ENCODE assay signal across 8 cellular contexts in genomic region chr6:104771258-104771832, GRCh38.
DNase-seq lines count a peak whose midpoint lies in the region; ATAC-seq, FAIRE-seq and TF ChIP-seq lines count a peak whose summit lies in the region.

No MANE protein-coding gene starts in this region.

- FAIRE-seq in GM12878 (lab: Jason Lieb, UNC) = peak; percentile 90

- POLR2A ChIA-PET in HEK293 (lab: Yijun Ruan, JAX) = no interaction called here
- POLR2A ChIA-PET in GM12878 (lab: Charles Lee) = no interaction called here

- DNase-seq in stimulated activated naive CD8-positive, alpha-beta T cell treated with anti-CD3 and anti-CD28 coated beads, Interleukin-15, amount 100 ng/mL, for 72 hours = no peak
- DNase-seq in stimulated activated naive CD8-positive, alpha-beta T cell treated with anti-CD3 and anti-CD28 coated beads, Interleukin-15, Interleukin-2, amounts not matched to agents 100 U/mL and 50 U/mL, for 24 hours = no peak
- DNase-seq in NAMALWA (ENCODE audit: low spot score) (peak; percentile 57), GM12878 (ENCODE audit: low read depth, low spot score) (no peak), sciatic nerve (ENCODE audit: low spot score) (no peak)
- no peak for DNase-seq in stimulated activated CD8-positive, alpha-beta memory T cell treated with anti-CD3 and anti-CD28 coated beads, Interleukin-4, amount 100 ng/mL, for 48 hours

- intact Hi-C loops in GM12878 (cut with micrococcal nuclease; ENCODE audit: unreplicated experiment) (loop anchor here (1.0 to 2.0 kb wide), 2 partner anchors 88 to 247 kb away; no protein-coding TSS in a partner anchor), sciatic nerve (cut with DNase I) (no loop called here)

- no peak for TF ChIP-seq EP300 in GM12878 (IDR thresholded peaks at IDR 0.05; ENCODE audit: borderline replicate concordance in 1 of 2, control insufficient read depth in 1 of 2, low read depth in 2 of 2, low read length in 2 of 2)

- CTCF ChIA-PET in HEK293 (lab: Yijun Ruan, JAX) = interaction anchor here (0.6 to 6.4 kb wide), 13 partner anchors 16 to 244 kb away, joined by 3 to 55 read pairs (median 4); no protein-coding TSS in a partner anchor
- CTCF ChIA-PET in GM12878 (lab: Yijun Ruan, JAX) = interaction anchor here (0.7 to 4.5 kb wide), 6 partner anchors 12 to 240 kb away, joined by 3 to 37 read pairs (median 3); no protein-coding TSS in a partner anchor

- in situ Hi-C loops in GM12878 (cut with MboI) = loop anchor here (5.0 kb wide), 2 partner anchors 84 to 244 kb away; no protein-coding TSS in a partner anchor

- TF ChIP-seq POLR2A in GM12878 (IDR thresholded peaks at IDR 0.05; ENCODE audit: low read depth, low read length) = no peak

- ATAC-seq in stimulated activated naive CD8-positive, alpha-beta T cell treated with anti-CD3 and anti-CD28 coated beads, Interleukin-15, amount 100 ng/mL, for 72 hours = peak; percentile 56
- ATAC-seq in stimulated activated naive CD8-positive, alpha-beta T cell treated with anti-CD3 and anti-CD28 coated beads, Interleukin-15, Interleukin-2, amounts not matched to agents 100 U/mL and 50 U/mL, for 24 hours = no peak
- ATAC-seq in GM12878 (peak; percentile 84), sciatic nerve (no peak)

- H3K27me3 Mint-ChIP-seq in stimulated activated naive CD8-positive, alpha-beta T cell treated with anti-CD3 and anti-CD28 coated beads, Interleukin-15, amount 100 ng/mL, for 72 hours = no peaks in the 10 kb centered on the region

- no peak overlapping the region for H3K4me2 ChIP-seq in GM12878 (ENCODE audit: control insufficient read depth, insufficient read depth)

- H3K9me3 Mint-ChIP-seq in stimulated activated naive CD8-positive, alpha-beta T cell treated with anti-CD3 and anti-CD28 coated beads, Interleukin-15, amount 100 ng/mL, for 72 hours = no peaks in the 10 kb centered on the region

- no peaks in the 10 kb centered on the region for H4K20me1 ChIP-seq in GM12878 (ENCODE audit: control insufficient read depth, insufficient read depth)

- no peaks in the 10 kb centered on the region for H3K27me3 ChIP-seq in GM12878 (replicated peaks in 1 of 2; ENCODE audit: control insufficient read depth in 2 of 2, insufficient read depth in 2 of 2, low read length in 1 of 2)
- no peaks in the 10 kb centered on the region for H3K27me3 ChIP-seq in liver (ENCODE audit: control insufficient read depth in 4 of 4, insufficient read depth in 4 of 4, low read length in 3 of 4)

- no peak overlapping the region for H3K4me3 ChIP-seq in HEK293 (ENCODE audit: low read depth, low read length)
- H3K4me3 ChIP-seq in GM12878 = no peak overlapping the region
- H3K4me3 ChIP-seq in liver (ENCODE audit: low read depth in 1 of 3, low read length in 3 of 3) = no peak overlapping the region

- H3K9me3 ChIP-seq in HEK293 (ENCODE audit: control insufficient read depth, insufficient read depth, low read depth, low read length) (no peaks in the 10 kb centered on the region), GM12878 (replicated peaks; ENCODE audit: control insufficient read depth, insufficient read depth, low read length) (no peaks in the 10 kb centered on the region), liver (ENCODE audit: control insufficient read depth in 4 of 4, low read length in 3 of 4) (no peaks in the 10 kb centered on the region)

- peak; percentile 60 for TF ChIP-seq RAD21 in GM12878 (IDR thresholded peaks at IDR 0.05; ENCODE audit: insufficient read depth, low read depth, low read length)
- TF ChIP-seq RAD21 in liver (IDR thresholded peaks at IDR 0.05) = peak; percentile 80 to 83

- no peak overlapping the region; the same call in 1 of the 2 replicates for H2AFZ ChIP-seq in GM12878 (ENCODE audit: control insufficient read depth, low read depth, low read length)

- no peaks in the 10 kb centered on the region for H3K4me1 Mint-ChIP-seq in stimulated activated naive CD8-positive, alpha-beta T cell treated with anti-CD3 and anti-CD28 coated beads, Interleukin-15, amount 100 ng/mL, for 72 hours

- no peak overlapping the region for H3K27ac Mint-ChIP-seq in stimulated activated naive CD8-positive, alpha-beta T cell treated with anti-CD3 and anti-CD28 coated beads, Interleukin-15, amount 100 ng/mL, for 72 hours

- H3K36me3 ChIP-seq in HEK293 (ENCODE audit: control insufficient read depth in 2 of 2, insufficient read depth in 1 of 2, low read length in 2 of 2) = peaks cover 8 to 12% of the 10 kb centered on the region in 2 experiments; a peak in 2 of 3 replicates
- no peaks in the 10 kb centered on the region for H3K36me3 ChIP-seq in GM12878 (ENCODE audit: control insufficient read depth in 2 of 2, insufficient read depth in 2 of 2, low read length in 1 of 2)
- peaks cover 0 to 2% (median 0%) of the 10 kb centered on the region in 4 donors for H3K36me3 ChIP-seq in liver (ENCODE audit: control insufficient read depth in 4 of 4, insufficient read depth in 3 of 4, low read depth in 1 of 4, low read length in 3 of 4)

- SMC1A ChIA-PET in GM12878 (lab: Charles Lee; ENCODE audit: uncharacterized antibody, unreplicated experiment) = interaction anchor here (0.6 to 1.0 kb wide), 3 partner anchors 19 to 164 kb away, joined by 3 to 7 read pairs (median 3); no protein-coding TSS in a partner anchor

- H3K79me2 ChIP-seq in GM12878 (ENCODE audit: control insufficient read depth, insufficient read depth, low read length) = no peaks in the 10 kb centered on the region

- H3K4me3 Mint-ChIP-seq in stimulated activated naive CD8-positive, alpha-beta T cell treated with anti-CD3 and anti-CD28 coated beads, Interleukin-15, amount 100 ng/mL, for 72 hours = no peak overlapping the region

- no peaks in the 10 kb centered on the region for H3K4me1 ChIP-seq in HEK293 (ENCODE audit: control insufficient read depth, insufficient read depth, low read length)
- H3K4me1 ChIP-seq in GM12878 (ENCODE audit: control insufficient read depth, insufficient read depth, low read length) = no peaks in the 10 kb centered on the region
- no peaks in the 10 kb centered on the region for H3K4me1 ChIP-seq in liver (ENCODE audit: control insufficient read depth in 4 of 4, insufficient read depth in 4 of 4, low read length in 3 of 4)

- no TSS peak for BruUV-seq in GM12878 (replicated peaks; lab: Mats Ljungman, UMichigan)

- no peak overlapping the region for H3K9ac ChIP-seq in GM12878 (ENCODE audit: control insufficient read depth, insufficient read depth, low read length)
- H3K9ac ChIP-seq in liver (ENCODE audit: low read depth in 1 of 2, low read length in 2 of 2) = no peak overlapping the region

- TF ChIP-seq CTCF in HEK293 (tag by site-specific recombination; IDR thresholded peaks at IDR 0.05) = no peak; the same call in 1 of the 2 replicates
- TF ChIP-seq CTCF in GM12878 (IDR thresholded peaks at IDR 0.05 in 2 of 3, conservative IDR thresholded peaks at IDR 0.05 in 1 of 3; ENCODE audit: control insufficient read depth in 2 of 3, extremely low read depth in 1 of 3, insufficient read depth in 1 of 3, low read depth in 3 of 3, low read length in 3 of 3) = peak in 2 of 3 experiments; percentile 46 to 50; a peak in 2 of 6 replicates
- peak; percentile 50 for TF ChIP-seq CTCF in liver (IDR thresholded peaks at IDR 0.05; ENCODE audit: low read depth, low read length, missing input control)

- RAD21 ChIA-PET in GM12878 (lab: Charles Lee; ENCODE audit: unreplicated experiment) = interaction anchor here (1.0 kb wide), 1 partner anchor 40 kb away, joined by 3 read pairs; no protein-coding TSS in a partner anchor

- 2% methylated on average over 2 of the region's 2 CpGs for WGBS in GM12878 (ENCODE audit: insufficient coverage, insufficient replicate concordance, low lambda C conversion rate, missing lambda C conversion rate)
- 60% methylated on average over 2 of the region's 2 CpGs for WGBS in liver

- H3K27ac ChIP-seq in HEK293 (ENCODE audit: extremely low read depth, low read depth, low read length) (no peak overlapping the region), GM12878 (ENCODE audit: control insufficient read depth, insufficient read depth) (no peak overlapping the region), liver (ENCODE audit: low read depth in 1 of 2, low read length in 2 of 2) (no peak overlapping the region)

TF ChIP-seq in HEK293, 187 proteins besides CTCF, POLR2A, EP300 and RAD21:
- TF ChIP-seq ZNF155 (tag by site-specific recombination; IDR thresholded peaks at IDR 0.05) (no peak), ZNF654 (tag by site-specific recombination; IDR thresholded peaks at IDR 0.05; ENCODE audit: low read depth) (peak; percentile 63)
TF ChIP-seq in HEK293: peak in this region for 1.

TF ChIP-seq in GM12878, 131 proteins besides CTCF, POLR2A, EP300 and RAD21 (continues in another document):
- no peak for TF ChIP-seq ETV6 (conservative IDR thresholded peaks at IDR 0.05 in 1 of 2, IDR thresholded peaks at IDR 0.05 in 1 of 2; ENCODE audit: borderline replicate concordance in 1 of 2, low read depth in 1 of 2)
- no peak for TF ChIP-seq IRF5 (IDR thresholded peaks at IDR 0.05; ENCODE audit: borderline replicate concordance)

TF ChIP-seq in liver, 16 proteins besides CTCF, POLR2A, EP300 and RAD21:
- TF ChIP-seq YY1 (IDR thresholded peaks at IDR 0.05) = peak; percentile 15
- TF ChIP-seq MAX (IDR thresholded peaks at IDR 0.05) = no peak
- TF ChIP-seq SP1 (IDR thresholded peaks at IDR 0.05) = no peak
- TF ChIP-seq EGR1 (IDR thresholded peaks at IDR 0.05; ENCODE audit: low read depth in 2 of 2) = no peak

Comparison
In these comparisons a context has a peak if more than half of its experiments do, and no peak if none do; other contexts are left out.
1. ATAC-seq: peak in stimulated activated naive CD8-positive, alpha-beta T cell treated with anti-CD3 and anti-CD28 coated beads, Interleukin-15, amount 100 ng/mL, for 72 hours (single experiment) and GM12878 (single experiment); none in stimulated activated naive CD8-positive, alpha-beta T cell treated with anti-CD3 and anti-CD28 coated beads, Interleukin-15, Interleukin-2, amounts not matched to agents 100 U/mL and 50 U/mL, for 24 hours (single experiment) and sciatic nerve (single experiment).